1 cellular context compared by ENCODE assay signal in the genomic region with DNA sequence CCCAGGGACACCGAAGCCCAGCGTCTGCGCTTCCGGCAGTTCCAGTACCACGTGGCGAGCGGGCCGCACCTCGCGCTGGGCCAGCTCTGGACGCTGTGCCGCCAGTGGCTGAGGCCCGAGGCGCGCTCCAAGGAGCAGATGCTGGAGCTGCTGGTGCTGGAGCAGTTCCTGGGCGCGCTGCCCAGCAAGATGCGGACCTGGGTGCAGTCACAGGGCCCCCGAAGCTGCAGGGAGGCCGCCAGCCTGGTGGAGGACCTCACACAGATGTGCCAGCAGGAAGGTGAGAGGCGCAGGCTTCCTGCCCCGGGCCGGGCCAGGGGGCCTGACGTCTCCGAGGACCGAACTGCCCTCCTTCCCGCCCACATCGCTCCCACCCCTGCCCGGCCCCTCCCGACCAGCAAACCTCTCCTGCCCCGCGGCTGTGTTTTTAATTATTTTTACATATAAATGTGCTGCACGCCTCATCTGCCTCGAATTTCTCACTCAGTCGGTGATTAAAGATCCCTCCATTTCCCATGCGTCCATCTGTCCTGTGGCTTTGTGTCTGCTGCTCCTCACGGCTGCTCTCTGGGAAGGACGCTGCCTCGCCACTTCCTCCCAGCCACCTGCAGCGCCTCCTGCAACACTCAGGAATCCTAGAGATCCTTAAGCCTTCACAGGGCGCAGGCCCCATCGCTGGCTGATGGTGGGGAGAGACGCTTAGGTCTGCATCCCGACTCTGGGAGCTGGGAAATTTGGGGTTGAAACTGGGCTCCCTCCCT.
A peak's percentile ranks its signal among the peaks of the same experiment; 100 is the strongest.
TF ChIP-seq lines count a peak whose summit lies in the region.

No MANE protein-coding gene starts in this region.

TF ChIP-seq in K562, 482 proteins besides CTCF, POLR2A, EP300 and RAD21:
- TF ChIP-seq SMARCA5 (IDR thresholded peaks at IDR 0.05) (no peak), L3MBTL2 (IDR thresholded peaks at IDR 0.05) (peak; percentile 16; the same call in 1 of the 2 replicates), ZNF282 (CRISPR knock-in tag; IDR thresholded peaks at IDR 0.05) (no peak), NFIC (IDR thresholded peaks at IDR 0.05) (peak; percentile 61; the same call in 1 of the 2 replicates)
- TF ChIP-seq, protein P1, sequence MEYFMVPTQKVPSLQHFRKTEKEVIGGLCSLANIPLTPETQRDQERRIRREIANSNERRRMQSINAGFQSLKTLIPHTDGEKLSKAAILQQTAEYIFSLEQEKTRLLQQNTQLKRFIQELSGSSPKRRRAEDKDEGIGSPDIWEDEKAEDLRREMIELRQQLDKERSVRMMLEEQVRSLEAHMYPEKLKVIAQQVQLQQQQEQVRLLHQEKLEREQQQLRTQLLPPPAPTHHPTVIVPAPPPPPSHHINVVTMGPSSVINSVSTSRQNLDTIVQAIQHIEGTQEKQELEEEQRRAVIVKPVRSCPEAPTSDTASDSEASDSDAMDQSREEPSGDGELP (CRISPR knock-in tag; IDR thresholded peaks at IDR 0.05; ENCODE audit: borderline replicate concordance): no peak
- TF ChIP-seq, protein P2, sequence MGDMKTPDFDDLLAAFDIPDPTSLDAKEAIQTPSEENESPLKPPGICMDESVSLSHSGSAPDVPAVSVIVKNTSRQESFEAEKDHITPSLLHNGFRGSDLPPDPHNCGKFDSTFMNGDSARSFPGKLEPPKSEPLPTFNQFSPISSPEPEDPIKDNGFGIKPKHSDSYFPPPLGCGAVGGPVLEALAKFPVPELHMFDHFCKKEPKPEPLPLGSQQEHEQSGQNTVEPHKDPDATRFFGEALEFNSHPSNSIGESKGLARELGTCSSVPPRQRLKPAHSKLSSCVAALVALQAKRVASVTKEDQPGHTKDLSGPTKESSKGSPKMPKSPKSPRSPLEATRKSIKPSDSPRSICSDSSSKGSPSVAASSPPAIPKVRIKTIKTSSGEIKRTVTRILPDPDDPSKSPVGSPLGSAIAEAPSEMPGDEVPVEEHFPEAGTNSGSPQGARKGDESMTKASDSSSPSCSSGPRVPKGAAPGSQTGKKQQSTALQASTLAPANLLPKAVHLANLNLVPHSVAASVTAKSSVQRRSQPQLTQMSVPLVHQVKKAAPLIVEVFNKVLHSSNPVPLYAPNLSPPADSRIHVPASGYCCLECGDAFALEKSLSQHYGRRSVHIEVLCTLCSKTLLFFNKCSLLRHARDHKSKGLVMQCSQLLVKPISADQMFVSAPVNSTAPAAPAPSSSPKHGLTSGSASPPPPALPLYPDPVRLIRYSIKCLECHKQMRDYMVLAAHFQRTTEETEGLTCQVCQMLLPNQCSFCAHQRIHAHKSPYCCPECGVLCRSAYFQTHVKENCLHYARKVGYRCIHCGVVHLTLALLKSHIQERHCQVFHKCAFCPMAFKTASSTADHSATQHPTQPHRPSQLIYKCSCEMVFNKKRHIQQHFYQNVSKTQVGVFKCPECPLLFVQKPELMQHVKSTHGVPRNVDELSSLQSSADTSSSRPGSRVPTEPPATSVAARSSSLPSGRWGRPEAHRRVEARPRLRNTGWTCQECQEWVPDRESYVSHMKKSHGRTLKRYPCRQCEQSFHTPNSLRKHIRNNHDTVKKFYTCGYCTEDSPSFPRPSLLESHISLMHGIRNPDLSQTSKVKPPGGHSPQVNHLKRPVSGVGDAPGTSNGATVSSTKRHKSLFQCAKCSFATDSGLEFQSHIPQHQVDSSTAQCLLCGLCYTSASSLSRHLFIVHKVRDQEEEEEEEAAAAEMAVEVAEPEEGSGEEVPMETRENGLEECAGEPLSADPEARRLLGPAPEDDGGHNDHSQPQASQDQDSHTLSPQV (IDR thresholded peaks at IDR 0.05): no peak
